ENCODE assay signal across 19 cellular contexts in genomic region chr17:44451832-44452231, GRCh38. TPM values are rescaled to one million over a fixed set of nuclear protein-coding genes. Genes with fewer than 3 reads are reported as not detected.
A peak's percentile ranks its signal among the peaks of the same experiment; 100 is the strongest.
DNase-seq lines count a peak whose midpoint lies in the region; ATAC-seq and TF ChIP-seq lines count a peak whose summit lies in the region.
"Had no signal": no experiment of that assay in that cellular context is flagged by ENCODE, and none has a peak within 500 bp of the region (broad histone marks: within the 10 kb centered on the region; RNA-seq: fewer than 3 reads in every experiment).

No MANE protein-coding gene starts in this region.

- H3K4me3 ChIP-seq in endodermal cell (ENCODE audit: low read length), result no peak overlapping the region
- no peak overlapping the region for H3K4me3 ChIP-seq in psoas muscle
- no peak overlapping the region for H3K4me3 ChIP-seq in CD4-positive, alpha-beta memory T cell (ENCODE audit: low read length in 2 of 2)
- H3K4me3 ChIP-seq: BLaER1, HAP-1 had no signal

- no peak overlapping the region for H3K4me3 Mint-ChIP-seq in activated CD4-positive, alpha-beta T cell treated with anti-CD3 and anti-CD28 coated beads, Interleukin-2, amount 10 ng/mL, durations not matched to agents 24 days and 14 days
- H3K4me3 Mint-ChIP-seq in activated CD4-positive, alpha-beta T cell treated with anti-CD3 and anti-CD28 coated beads for 36 hours, result no peak overlapping the region
- no peak overlapping the region for H3K4me3 Mint-ChIP-seq in endodermal cell
- no peak overlapping the region for H3K4me3 Mint-ChIP-seq in natural killer cell treated with Interleukin-12 subunit alpha and Interleukin-12 subunit beta and Interleukin-15 and Interleukin-18, amount 100 ng/mL, for 72 hours
- no peak overlapping the region for H3K4me3 Mint-ChIP-seq in activated CD8-positive, alpha-beta memory T cell treated with anti-CD3 and anti-CD28 coated beads, Interleukin-2, amount 10 ng/mL, durations not matched to agents 7 days and 5 days
- no peak overlapping the region for H3K4me3 Mint-ChIP-seq in CD4-positive, alpha-beta memory T cell
- H3K4me3 Mint-ChIP-seq: B cell; CD4-positive, CD25-positive, alpha-beta regulatory T cell; CD8-positive, alpha-beta memory T cell had no signal

- peaks cover 6% of the 10 kb centered on the region for H3K4me1 Mint-ChIP-seq in activated CD4-positive, alpha-beta T cell treated with anti-CD3 and anti-CD28 coated beads, Interleukin-2, amount 10 ng/mL, durations not matched to agents 24 days and 14 days
- peaks cover 4% of the 10 kb centered on the region for H3K4me1 Mint-ChIP-seq in activated CD4-positive, alpha-beta T cell treated with anti-CD3 and anti-CD28 coated beads for 36 hours
- peaks cover 15% of the 10 kb centered on the region for H3K4me1 Mint-ChIP-seq in endodermal cell
- peaks cover 19 to 20% of the 10 kb centered on the region in 2 donors for H3K4me1 Mint-ChIP-seq in natural killer cell treated with Interleukin-12 subunit alpha and Interleukin-12 subunit beta and Interleukin-15 and Interleukin-18, amount 100 ng/mL, for 72 hours (ENCODE audit: low read depth in 2 of 2)
- H3K4me1 Mint-ChIP-seq in activated CD8-positive, alpha-beta memory T cell treated with anti-CD3 and anti-CD28 coated beads, Interleukin-2, amount 10 ng/mL, durations not matched to agents 7 days and 5 days, result peaks cover 9% of the 10 kb centered on the region
- peaks cover 12 to 33% (median 16%) of the 10 kb centered on the region in 4 donors for H3K4me1 Mint-ChIP-seq in CD4-positive, alpha-beta memory T cell

- H3K9me3 ChIP-seq in endodermal cell (ENCODE audit: control insufficient read depth, low read length) (no peaks in the 10 kb centered on the region), psoas muscle (no peaks in the 10 kb centered on the region)
- no peaks in the 10 kb centered on the region for H3K9me3 ChIP-seq in CD4-positive, alpha-beta memory T cell (ENCODE audit: control insufficient read depth in 1 of 2, low read length in 2 of 2)
- H3K9me3 ChIP-seq: BLaER1, HAP-1 had no signal

- H3K4me1 ChIP-seq in endodermal cell (ENCODE audit: control insufficient read depth, insufficient read depth, low read length), result peaks cover 4% of the 10 kb centered on the region
- H3K4me1 ChIP-seq in psoas muscle, result no peaks in the 10 kb centered on the region
- H3K4me1 ChIP-seq in CD4-positive, alpha-beta memory T cell (ENCODE audit: insufficient read depth, low read length), result no peaks in the 10 kb centered on the region

- POLR2A ChIA-PET in activated CD4-positive, alpha-beta T cell treated with anti-CD3 and anti-CD28 coated beads for 36 hours (lab: Charles Lee), result no interaction called here
- POLR2A ChIA-PET in CD4-positive, alpha-beta memory T cell (lab: Charles Lee; ENCODE audit: partially characterized antibody), result no interaction called here

- intact Hi-C loops in activated CD4-positive, alpha-beta T cell treated with anti-CD3 and anti-CD28 coated beads, Interleukin-2, amount 10 ng/mL, durations not matched to agents 24 days and 14 days (cut with micrococcal nuclease), result no loop called here
- intact Hi-C loops in activated CD4-positive, alpha-beta T cell treated with anti-CD3 and anti-CD28 coated beads for 36 hours (cut with DNase I, micrococcal nuclease), result no loop called here
- intact Hi-C loops in psoas muscle (cut with DNase I), result no loop called here
- intact Hi-C loops in CD4-positive, alpha-beta memory T cell (cut with micrococcal nuclease), result no loop called here

- 96 to 100% methylated on average over 2 to 8 of the region's 8 CpGs for WGBS in endodermal cell (ENCODE audit: insufficient coverage in 1 of 2, insufficient read length in 1 of 2), 2 experiments
- 87 to 91% (median 87%) methylated on average over 8 of the region's 8 CpGs for WGBS in psoas muscle, 3 donors

- no peak overlapping the region for H3K27ac Mint-ChIP-seq in activated CD4-positive, alpha-beta T cell treated with anti-CD3 and anti-CD28 coated beads, Interleukin-2, amount 10 ng/mL, durations not matched to agents 24 days and 14 days
- no peak overlapping the region for H3K27ac Mint-ChIP-seq in activated CD4-positive, alpha-beta T cell treated with anti-CD3 and anti-CD28 coated beads for 36 hours
- H3K27ac Mint-ChIP-seq in endodermal cell, result no peak overlapping the region
- peak overlapping the region; percentile 9 to 17 for H3K27ac Mint-ChIP-seq in natural killer cell treated with Interleukin-12 subunit alpha and Interleukin-12 subunit beta and Interleukin-15 and Interleukin-18, amount 100 ng/mL, for 72 hours
- no peak overlapping the region for H3K27ac Mint-ChIP-seq in activated CD8-positive, alpha-beta memory T cell treated with anti-CD3 and anti-CD28 coated beads, Interleukin-2, amount 10 ng/mL, durations not matched to agents 7 days and 5 days
- no peak overlapping the region for H3K27ac Mint-ChIP-seq in CD4-positive, alpha-beta memory T cell
- H3K27ac Mint-ChIP-seq: B cell had no signal

- no peak for ATAC-seq in activated CD4-positive, alpha-beta T cell treated with anti-CD3 and anti-CD28 coated beads for 36 hours
- no peak for ATAC-seq in natural killer cell treated with Interleukin-12 subunit alpha and Interleukin-12 subunit beta and Interleukin-15 and Interleukin-18, amount 100 ng/mL, for 72 hours
- ATAC-seq in psoas muscle, result no peak
- no peak for ATAC-seq in activated CD8-positive, alpha-beta memory T cell treated with anti-CD3 and anti-CD28 coated beads, Interleukin-2, amount 10 ng/mL, durations not matched to agents 7 days and 5 days

- H3K27me3 Mint-ChIP-seq in activated CD4-positive, alpha-beta T cell treated with anti-CD3 and anti-CD28 coated beads, Interleukin-2, amount 10 ng/mL, durations not matched to agents 24 days and 14 days, result no peaks in the 10 kb centered on the region
- H3K27me3 Mint-ChIP-seq in activated CD4-positive, alpha-beta T cell treated with anti-CD3 and anti-CD28 coated beads for 36 hours, result no peaks in the 10 kb centered on the region
- no peaks in the 10 kb centered on the region for H3K27me3 Mint-ChIP-seq in endodermal cell (ENCODE audit: insufficient read depth)
- no peaks in the 10 kb centered on the region for H3K27me3 Mint-ChIP-seq in natural killer cell treated with Interleukin-12 subunit alpha and Interleukin-12 subunit beta and Interleukin-15 and Interleukin-18, amount 100 ng/mL, for 72 hours
- H3K27me3 Mint-ChIP-seq in activated CD8-positive, alpha-beta memory T cell treated with anti-CD3 and anti-CD28 coated beads, Interleukin-2, amount 10 ng/mL, durations not matched to agents 7 days and 5 days, result no peaks in the 10 kb centered on the region
- H3K27me3 Mint-ChIP-seq in CD4-positive, alpha-beta memory T cell, result no peaks in the 10 kb centered on the region
- H3K27me3 Mint-ChIP-seq: B cell; CD4-positive, CD25-positive, alpha-beta regulatory T cell; CD8-positive, alpha-beta memory T cell had no signal

- H3K27ac ChIP-seq in endodermal cell (ENCODE audit: low read depth, low read length) (no peak overlapping the region), psoas muscle (peak overlapping the region; percentile 3)
- H3K27ac ChIP-seq in CD4-positive, alpha-beta memory T cell (ENCODE audit: low read depth, low read length), result no peak overlapping the region
- H3K27ac ChIP-seq: 22Rv1, BLaER1, C4-2B had no signal

- no peak overlapping the region for H3K9ac ChIP-seq in endodermal cell (ENCODE audit: extremely low read depth, low read length, poor library complexity, severe bottlenecking)
- H3K9ac ChIP-seq: BLaER1 had no signal

- CTCF ChIA-PET in activated CD4-positive, alpha-beta T cell treated with anti-CD3 and anti-CD28 coated beads for 36 hours (lab: Charles Lee), result no interaction called here
- CTCF ChIA-PET in activated CD8-positive, alpha-beta memory T cell treated with anti-CD3 and anti-CD28 coated beads, Interleukin-2, amount 10 ng/mL, durations not matched to agents 7 days and 5 days (lab: Charles Lee), result no interaction called here
- CTCF ChIA-PET in CD4-positive, alpha-beta memory T cell (lab: Charles Lee; ENCODE audit: partially characterized antibody), result no interaction called here

- peaks cover 2% of the 10 kb centered on the region for H3K36me3 Mint-ChIP-seq in activated CD4-positive, alpha-beta T cell treated with anti-CD3 and anti-CD28 coated beads, Interleukin-2, amount 10 ng/mL, durations not matched to agents 24 days and 14 days (ENCODE audit: low read depth)
- H3K36me3 Mint-ChIP-seq in activated CD4-positive, alpha-beta T cell treated with anti-CD3 and anti-CD28 coated beads for 36 hours (ENCODE audit: low read depth), result peaks cover 7% of the 10 kb centered on the region
- peaks cover 19% of the 10 kb centered on the region for H3K36me3 Mint-ChIP-seq in endodermal cell (ENCODE audit: low read depth)
- no peaks in the 10 kb centered on the region for H3K36me3 Mint-ChIP-seq in natural killer cell treated with Interleukin-12 subunit alpha and Interleukin-12 subunit beta and Interleukin-15 and Interleukin-18, amount 100 ng/mL, for 72 hours
- peaks cover 2% of the 10 kb centered on the region for H3K36me3 Mint-ChIP-seq in activated CD8-positive, alpha-beta memory T cell treated with anti-CD3 and anti-CD28 coated beads, Interleukin-2, amount 10 ng/mL, durations not matched to agents 7 days and 5 days
- H3K36me3 Mint-ChIP-seq in CD4-positive, alpha-beta memory T cell, result peaks cover 0 to 9% of the 10 kb centered on the region in 2 donors

- TF ChIP-seq CTCF in endodermal cell (conservative IDR thresholded peaks at IDR 0.05), result no peak
- TF ChIP-seq CTCF in psoas muscle (IDR thresholded peaks at IDR 0.05), result no peak

- no peaks in the 10 kb centered on the region for H3K9me3 Mint-ChIP-seq in activated CD4-positive, alpha-beta T cell treated with anti-CD3 and anti-CD28 coated beads, Interleukin-2, amount 10 ng/mL, durations not matched to agents 24 days and 14 days
- no peaks in the 10 kb centered on the region for H3K9me3 Mint-ChIP-seq in activated CD4-positive, alpha-beta T cell treated with anti-CD3 and anti-CD28 coated beads for 36 hours (ENCODE audit: low read depth)
- no peaks in the 10 kb centered on the region for H3K9me3 Mint-ChIP-seq in endodermal cell
- no peaks in the 10 kb centered on the region for H3K9me3 Mint-ChIP-seq in natural killer cell treated with Interleukin-12 subunit alpha and Interleukin-12 subunit beta and Interleukin-15 and Interleukin-18, amount 100 ng/mL, for 72 hours
- no peaks in the 10 kb centered on the region for H3K9me3 Mint-ChIP-seq in activated CD8-positive, alpha-beta memory T cell treated with anti-CD3 and anti-CD28 coated beads, Interleukin-2, amount 10 ng/mL, durations not matched to agents 7 days and 5 days (ENCODE audit: low read depth)
- H3K9me3 Mint-ChIP-seq in CD4-positive, alpha-beta memory T cell, result no peaks in the 10 kb centered on the region
- H3K9me3 Mint-ChIP-seq: CD4-positive, CD25-positive, alpha-beta regulatory T cell; CD8-positive, alpha-beta memory T cell had no signal

- H3K36me3 ChIP-seq in endodermal cell (ENCODE audit: control insufficient read depth, insufficient read depth, low read length), result peaks cover 10% of the 10 kb centered on the region
- peaks cover 0 to 14% of the 10 kb centered on the region in 2 donors for H3K36me3 ChIP-seq in psoas muscle (ENCODE audit: insufficient read depth in 1 of 2, low read depth in 1 of 2)
- H3K36me3 ChIP-seq in CD4-positive, alpha-beta memory T cell (ENCODE audit: insufficient read depth, low read length), result no peaks in the 10 kb centered on the region
- H3K36me3 ChIP-seq: HAP-1 had no signal

- DNase-seq in activated CD4-positive, alpha-beta T cell treated with anti-CD3 and anti-CD28 coated beads, Interleukin-2, amount 10 ng/mL, durations not matched to agents 24 days and 14 days, result peak; percentile 44
- no peak for DNase-seq in activated CD4-positive, alpha-beta T cell treated with anti-CD3 and anti-CD28 coated beads for 36 hours
- peak; percentile 54 for DNase-seq in endodermal cell
- no peak for DNase-seq in natural killer cell treated with Interleukin-12 subunit alpha and Interleukin-12 subunit beta and Interleukin-15 and Interleukin-18, amount 100 ng/mL, for 72 hours (ENCODE audit: low spot score)
- DNase-seq in psoas muscle, result no peak
- DNase-seq in activated CD8-positive, alpha-beta memory T cell treated with anti-CD3 and anti-CD28 coated beads, Interleukin-2, amount 10 ng/mL, durations not matched to agents 7 days and 5 days, result no peak
- DNase-seq in midbrain (lab: John Stamatoyannopoulos, UW), result no peak
- no peak for DNase-seq in CD4-positive, alpha-beta memory T cell
- DNase-seq: CD4-positive, CD25-positive, alpha-beta regulatory T cell; CD8-positive, alpha-beta memory T cell; DMS53; DMS79 treated with DMSO at 0.1 percent for 48 hours; GF-D8; GOT3 had no signal

- no peaks in the 10 kb centered on the region for H3K27me3 ChIP-seq in endodermal cell (ENCODE audit: control insufficient read depth, insufficient read depth, low read length, poor library complexity, severe bottlenecking)
- no peaks in the 10 kb centered on the region for H3K27me3 ChIP-seq in psoas muscle (ENCODE audit: insufficient read depth in 3 of 3, low read length in 2 of 3)
- H3K27me3 ChIP-seq in CD4-positive, alpha-beta memory T cell (ENCODE audit: insufficient read depth, low read length), result no peaks in the 10 kb centered on the region
- H3K27me3 ChIP-seq: BLaER1 had no signal

RNA-seq across cellular contexts. Expression of gene GPATCH8, which starts 51.4 kb away (rescaled TPM):
- total RNA-seq in activated CD4-positive, alpha-beta T cell treated with anti-CD3 and anti-CD28 coated beads, Interleukin-2, amount 10 ng/mL, durations not matched to agents 24 days and 14 days, result 43.6 and 46.4 TPM in 2 replicates
- 10 to 100 TPM; 39.6 to 43.2 TPM for total RNA-seq in activated CD4-positive, alpha-beta T cell treated with anti-CD3 and anti-CD28 coated beads for 36 hours
- total RNA-seq in endodermal cell (10 to 100 TPM; 49.9 to 55.2 TPM), psoas muscle (10 to 100 TPM; 16.5 to 28.1 (median 21.7) TPM)
- 33.0 TPM for polyA plus RNA-seq in endodermal cell (2013, experiment 1 of 2)
- 31.2 TPM for polyA plus RNA-seq in endodermal cell (2013, experiment 2 of 2)
- 10 to 100 TPM; 61.1 to 68.3 TPM for total RNA-seq in natural killer cell treated with Interleukin-12 subunit alpha and Interleukin-12 subunit beta and Interleukin-15 and Interleukin-18, amount 100 ng/mL, for 72 hours
- 10 to 100 TPM in 2 of 3 donors, 1 to 10 TPM in 1; 5.7 to 23.5 (median 11.9) TPM for polyA plus RNA-seq in psoas muscle
- total RNA-seq in activated CD8-positive, alpha-beta memory T cell treated with anti-CD3 and anti-CD28 coated beads, Interleukin-2, amount 10 ng/mL, durations not matched to agents 7 days and 5 days, result 10 to 100 TPM; 46.1 to 51.6 TPM
- total RNA-seq in CD4-positive, alpha-beta memory T cell, result 10 to 100 TPM; 69.8 to 70.6 TPM
- 10 to 100 TPM; 12.9 to 75.8 TPM for polyA plus RNA-seq in CD4-positive, alpha-beta memory T cell

Comparison
In these comparisons a context has a peak if more than half of its experiments do, and no peak if none do; other contexts are left out.
1. DNase-seq: peak in activated CD4-positive, alpha-beta T cell treated with anti-CD3 and anti-CD28 coated beads, Interleukin-2, amount 10 ng/mL, durations not matched to agents 24 days and 14 days (single experiment) and endodermal cell (single experiment); none in activated CD4-positive, alpha-beta T cell treated with anti-CD3 and anti-CD28 coated beads for 36 hours (single experiment), natural killer cell treated with Interleukin-12 subunit alpha and Interleukin-12 subunit beta and Interleukin-15 and Interleukin-18, amount 100 ng/mL, for 72 hours (single experiment), psoas muscle (0 of 2), activated CD8-positive, alpha-beta memory T cell treated with anti-CD3 and anti-CD28 coated beads, Interleukin-2, amount 10 ng/mL, durations not matched to agents 7 days and 5 days (single experiment), midbrain (single experiment) and CD4-positive, alpha-beta memory T cell (0 of 5).
2. H3K27ac Mint-ChIP-seq: peak in natural killer cell treated with Interleukin-12 subunit alpha and Interleukin-12 subunit beta and Interleukin-15 and Interleukin-18, amount 100 ng/mL, for 72 hours (2 of 2); none in activated CD4-positive, alpha-beta T cell treated with anti-CD3 and anti-CD28 coated beads, Interleukin-2, amount 10 ng/mL, durations not matched to agents 24 days and 14 days (single experiment), activated CD4-positive, alpha-beta T cell treated with anti-CD3 and anti-CD28 coated beads for 36 hours (single experiment), endodermal cell (single experiment), activated CD8-positive, alpha-beta memory T cell treated with anti-CD3 and anti-CD28 coated beads, Interleukin-2, amount 10 ng/mL, durations not matched to agents 7 days and 5 days (single experiment) and CD4-positive, alpha-beta memory T cell (0 of 7).